ENCODE assay signal across 19 cellular contexts in the genomic region with DNA sequence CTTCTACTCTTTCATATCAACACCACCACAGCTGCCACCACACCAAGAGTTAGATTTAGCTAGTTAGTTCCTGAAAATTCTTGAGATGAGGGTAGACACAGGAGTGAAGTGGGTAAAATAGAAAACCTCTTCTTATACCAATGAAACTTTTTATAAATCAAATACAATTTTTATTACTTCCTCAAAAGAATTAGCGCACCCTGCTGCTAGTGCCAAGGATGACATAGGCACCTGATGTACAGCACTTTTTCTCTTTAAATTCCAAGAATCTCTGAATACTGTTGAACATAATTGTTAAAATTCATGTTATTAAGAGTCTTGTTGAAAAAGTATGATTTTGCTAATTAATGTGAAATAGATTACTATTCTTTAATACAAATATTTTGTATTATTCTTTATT. TPM values are rescaled to one million over a fixed set of nuclear protein-coding genes. Genes with fewer than 3 reads are reported as not detected.
A peak's percentile ranks its signal among the peaks of the same experiment; 100 is the strongest.
DNase-seq lines count a peak whose midpoint lies in the region; ATAC-seq, FAIRE-seq and TF ChIP-seq lines count a peak whose summit lies in the region.
"Had no signal": no experiment of that assay in that cellular context is flagged by ENCODE, and none has a peak within 500 bp of the region (broad histone marks: within the 10 kb centered on the region; RNA-seq: fewer than 3 reads in every experiment).

No MANE protein-coding gene starts in this region.

- H3K4me3 ChIP-seq in keratinocyte (ENCODE audit: control insufficient read depth in 2 of 3, extremely low read depth in 1 of 3, insufficient read depth in 2 of 3, low read depth in 1 of 3, low read length in 3 of 3): no peak overlapping the region
- H3K4me3 ChIP-seq: coronary artery, right lobe of liver had no signal

- ATAC-seq in GM21528 (IDR thresholded peaks at IDR 0.05; ENCODE audit: low FRiP score, unreplicated experiment) (no peak), HG03039 (IDR thresholded peaks at IDR 0.05; ENCODE audit: unreplicated experiment) (no peak), HG03565 (IDR thresholded peaks at IDR 0.05; ENCODE audit: unreplicated experiment) (no peak)
- ATAC-seq: activated CD8-positive, alpha-beta memory T cell treated with anti-CD3 and anti-CD28 coated beads, Interleukin-2, amount 10 ng/mL, durations not matched to agents 7 days and 5 days; right lobe of liver had no signal

- H3K27me3 ChIP-seq in keratinocyte (ENCODE audit: control insufficient read depth, extremely low read depth, insufficient read depth, low read length): no peaks in the 10 kb centered on the region
- H3K27me3 ChIP-seq: right lobe of liver had no signal

- H3K9me3 ChIP-seq in keratinocyte (ENCODE audit: control insufficient read depth, low read depth, low read length): no peaks in the 10 kb centered on the region
- H3K9me3 ChIP-seq: right lobe of liver had no signal

- FAIRE-seq in keratinocyte (lab: Jason Lieb, UNC): no peak
- FAIRE-seq: GM12892, islet of Langerhans had no signal

- DNase-seq in ELR (ENCODE audit: low read depth) (peak; percentile 21), Kasumi-1 (lab: John Stamatoyannopoulos, UW) (peak; percentile 38 to 60), RKO (ENCODE audit: low spot score) (peak; percentile 15), keratinocyte (ENCODE audit: low read depth, low spot score) (no peak)
- DNase-seq: activated CD4-positive, CD25-positive, alpha-beta regulatory T cell treated with anti-CD3 and anti-CD28 coated beads, Interleukin-2, amount 50 U/mL, for 72 hours; activated CD8-positive, alpha-beta memory T cell treated with anti-CD3 and anti-CD28 coated beads, Interleukin-2, amount 10 ng/mL, durations not matched to agents 7 days and 5 days; activated effector memory CD4-positive, alpha-beta T cell treated with Interleukin-2 at 50 U/mL for 16 hours; aorta; EL; mesendoderm; NCI-H446 treated with DMSO at 0.1 percent for 48 hours; right lobe of liver; stimulated activated CD4-positive, alpha-beta T cell treated with anti-CD3 and anti-CD28 coated beads, Interleukin-2, amount 100 ng/mL, for 48 hours had no signal

- H3K4me1 ChIP-seq in keratinocyte (ENCODE audit: control insufficient read depth, extremely low read depth, insufficient read depth, low read length): peaks cover 8% of the 10 kb centered on the region
- H3K4me1 ChIP-seq: right lobe of liver had no signal

- H3K9ac ChIP-seq in keratinocyte (ENCODE audit: control insufficient read depth, extremely low read depth, insufficient read depth, low read length): no peak overlapping the region

- H3K9me1 ChIP-seq in keratinocyte (ENCODE audit: control insufficient read depth, extremely low read depth, insufficient read depth, low read length): no peaks in the 10 kb centered on the region

- no peaks in the 10 kb centered on the region for H3K36me3 ChIP-seq in keratinocyte (ENCODE audit: control insufficient read depth in 2 of 2, extremely low read depth in 1 of 2, insufficient read depth in 2 of 2, low read length in 2 of 2)
- H3K36me3 ChIP-seq: right lobe of liver had no signal

- peak in 2 of 3 experiments; percentile 33 for TF ChIP-seq CTCF in keratinocyte (optimal IDR thresholded peaks at IDR 0.05 in 1 of 3, IDR thresholded peaks at IDR 0.05 in 1 of 3, conservative IDR thresholded peaks at IDR 0.05 in 1 of 3; ENCODE audit: extremely low read depth in 1 of 3, insufficient read depth in 2 of 3, low read length in 3 of 3)

- H3K27ac ChIP-seq in keratinocyte (ENCODE audit: control insufficient read depth, insufficient read depth, low read length): no peak overlapping the region
- H3K27ac ChIP-seq: coronary artery, right lobe of liver had no signal

- no peak overlapping the region for H3K4me2 ChIP-seq in keratinocyte (ENCODE audit: control insufficient read depth, extremely low read depth, insufficient read depth, low read depth, low read length)

- no peaks in the 10 kb centered on the region for H3K79me2 ChIP-seq in keratinocyte (ENCODE audit: control insufficient read depth, insufficient read depth, low read length)

- no peak overlapping the region for H2AFZ ChIP-seq in keratinocyte (ENCODE audit: control insufficient read depth, low read length)

- no peaks in the 10 kb centered on the region for H4K20me1 ChIP-seq in keratinocyte (ENCODE audit: control insufficient read depth, extremely low read depth, insufficient read depth, low read length)

- dilution Hi-C loops in keratinocyte (cut with MboI; ENCODE audit: extremely low pct_ligation_motif_present, low sequenced_read_pairs): no loop called here

RNA-seq across cellular contexts. Expression of a gene that starts 11.4 kb away (rescaled TPM):
- polyA plus RNA-seq in keratinocyte: 9.8 to 37.4 TPM (median 31.2 TPM) in 3 replicates
- polyA plus RNA-seq in keratinocyte (2011; ENCODE audit: low read depth): 2.8 TPM
- 8.0 and 10.0 TPM in 2 replicates for polyA plus RNA-seq in keratinocyte (2011; cell fraction: cytosol; rRNA removed)
- 12.1 and 14.3 TPM in 2 replicates for polyA plus RNA-seq in keratinocyte (2011; cell fraction: nucleus; rRNA removed)
- 1.3 and 25.2 TPM in 2 replicates for polyA plus RNA-seq in keratinocyte (2012; ENCODE audit: low replicate concordance)
- 2.6 to 18.0 TPM (median 7.6 TPM) in 3 replicates for polyA minus RNA-seq in keratinocyte
- polyA minus RNA-seq in keratinocyte (2011; cell fraction: cytosol; rRNA and poly(A)+ RNA removed): 10.7 TPM
- 1.8 and 2.4 TPM in 2 replicates for polyA minus RNA-seq in keratinocyte (2011; cell fraction: nucleus; rRNA and poly(A)+ RNA removed)
